In genomic region chr5:88677943-88678779, GRCh38 we compare ENCODE assay signal across 14 cellular contexts.
DNase-seq lines count a peak whose midpoint lies in the region; ATAC-seq, FAIRE-seq and TF ChIP-seq lines count a peak whose summit lies in the region.
"Had no signal": no experiment of that assay in that cellular context is flagged by ENCODE, and none has a peak within 500 bp of the region (broad histone marks: within the 10 kb centered on the region; RNA-seq: fewer than 3 reads in every experiment).

No MANE protein-coding gene starts in this region.

- peaks cover 41% of the 10 kb centered on the region for H3F3A ChIP-seq in MM.1S (ENCODE audit: insufficient read depth, low read length)

- no peak overlapping the region for H3K27ac ChIP-seq in GM12878 (ENCODE audit: control insufficient read depth, insufficient read depth)
- H3K27ac ChIP-seq in tibial nerve = no peak overlapping the region
- H3K27ac ChIP-seq in MM.1S (ENCODE audit: low read length) = no peak overlapping the region

- intact Hi-C loops in GM12878 (cut with micrococcal nuclease; ENCODE audit: unreplicated experiment) = loop anchor here (5.0 to 10.0 kb wide), 2 partner anchors 173 to 411 kb away; partner anchors contain the start of gene TMEM161B

- POLR2A ChIA-PET in GM12878 (lab: Charles Lee) = no interaction called here

- H3K4me3 ChIP-seq in NB4 (ENCODE audit: low read depth, low read length) = peak overlapping the region; percentile 49
- H3K4me3 ChIP-seq in GM12878 = no peak overlapping the region
- H3K4me3 ChIP-seq in tibial nerve = peak overlapping the region in 2 of 4 donors; percentile 10 to 30
- no peak overlapping the region for H3K4me3 ChIP-seq in MM.1S (ENCODE audit: low read length)

- peaks cover 8 to 19% of the 10 kb centered on the region in 2 experiments for H3K27me3 ChIP-seq in GM12878 (replicated peaks in 1 of 2; ENCODE audit: control insufficient read depth in 2 of 2, insufficient read depth in 2 of 2, low read length in 1 of 2)
- H3K27me3 ChIP-seq in tibial nerve = peaks cover 0 to 98% of the 10 kb centered on the region in 2 donors
- H3K27me3 ChIP-seq in MM.1S (replicated peaks; ENCODE audit: insufficient read depth, low read length) = no peaks in the 10 kb centered on the region

- SMC1A ChIA-PET in GM12878 (lab: Charles Lee; ENCODE audit: uncharacterized antibody, unreplicated experiment) = interaction anchor here (1.0 kb wide), 1 partner anchor 11 kb away, joined by 3 read pairs; no protein-coding TSS in a partner anchor

- H3K4me3 Mint-ChIP-seq in nephron = peak overlapping the region; percentile 43 to 65 (median 49)

- FAIRE-seq in GM12891 (lab: Jason Lieb, UNC) = peak; percentile 33
- no peak for FAIRE-seq in GM12878 (lab: Jason Lieb, UNC)
- FAIRE-seq: keratinocyte, RCC 7860, TTC549 had no signal

- H3K4me2 ChIP-seq in GM12878 (ENCODE audit: control insufficient read depth, insufficient read depth) (peak overlapping the region; percentile 30; the same call in 1 of the 2 replicates), MM.1S (ENCODE audit: low read depth, low read length) (no peak overlapping the region)

- CTCF ChIA-PET in GM12878 (lab: Yijun Ruan, JAX) = interaction anchor here (1.0 to 1.4 kb wide), 4 partner anchors 12 to 897 kb away, joined by 3 to 6 read pairs (median 4); no protein-coding TSS in a partner anchor

- RAD21 ChIA-PET in GM12878 (lab: Charles Lee; ENCODE audit: unreplicated experiment) = interaction anchor here (1.0 to 2.1 kb wide), 2 partner anchors 897 to 899 kb away, joined by 3 to 9 read pairs; no protein-coding TSS in a partner anchor

- H3K36me3 ChIP-seq in GM12878 (ENCODE audit: control insufficient read depth in 2 of 2, insufficient read depth in 2 of 2, low read length in 1 of 2) (no peaks in the 10 kb centered on the region), tibial nerve (no peaks in the 10 kb centered on the region), MM.1S (replicated peaks; ENCODE audit: insufficient read depth, low read length) (no peaks in the 10 kb centered on the region)

- DNase-seq in GM12891 (ENCODE audit: insufficient read length, low spot score) = no peak
- peak; percentile 40 for DNase-seq in NB4 (ENCODE audit: low read depth)
- DNase-seq in GM12878 (ENCODE audit: low read depth, low spot score) = no peak
- no peak for DNase-seq in tibial nerve (ENCODE audit: low spot score in 2 of 2)
- DNase-seq in MM.1S = no peak
- DNase-seq: naive thymus-derived CD8-positive, alpha-beta T cell; NCI-H1930; stimulated activated CD4-positive, alpha-beta T cell treated with anti-CD3 and anti-CD28 coated beads, Interleukin-12 subunit alpha, Interleukin-12 subunit beta, amount 100 ng/mL, for 4 hours; stimulated activated CD8-positive, alpha-beta memory T cell treated with anti-CD3 and anti-CD28 coated beads, Interleukin-4, amount 100 ng/mL, for 48 hours had no signal

- H2AFZ ChIP-seq in GM12878 (ENCODE audit: control insufficient read depth, low read depth, low read length) (no peak overlapping the region), MM.1S (ENCODE audit: low read length) (no peak overlapping the region)

- H3K9me3 ChIP-seq in GM12878 (replicated peaks; ENCODE audit: control insufficient read depth, insufficient read depth, low read length) (no peaks in the 10 kb centered on the region; the same call in 2 of the 3 replicates), tibial nerve (no peaks in the 10 kb centered on the region), MM.1S (replicated peaks; ENCODE audit: insufficient read depth, low read length) (no peaks in the 10 kb centered on the region)

- no peak for TF ChIP-seq POLR2A in GM12891 (IDR thresholded peaks at IDR 0.05; ENCODE audit: low read depth, low read length)
- TF ChIP-seq POLR2A in NB4 (IDR thresholded peaks at IDR 0.05; ENCODE audit: extremely low read depth, insufficient read length) = no peak
- TF ChIP-seq POLR2A in GM12878 (IDR thresholded peaks at IDR 0.05; ENCODE audit: low read depth, low read length) = no peak
- no peak for TF ChIP-seq POLR2A in tibial nerve (IDR thresholded peaks at IDR 0.05)

- H3K4me1 Mint-ChIP-seq in nephron = peaks cover 23% of the 10 kb centered on the region

- TF ChIP-seq CTCF in NB4 (IDR thresholded peaks at IDR 0.05; ENCODE audit: low read depth, low read length) (no peak), GM12878 (IDR thresholded peaks at IDR 0.05 in 2 of 3, conservative IDR thresholded peaks at IDR 0.05 in 1 of 3; ENCODE audit: control insufficient read depth in 2 of 3, extremely low read depth in 1 of 3, insufficient read depth in 1 of 3, low read depth in 3 of 3, low read length in 3 of 3) (no peak), nephron (IDR thresholded peaks at IDR 0.05; ENCODE audit: unreplicated experiment in 3 of 3) (no peak), tibial nerve (IDR thresholded peaks at IDR 0.05) (no peak), MM.1S (IDR thresholded peaks at IDR 0.05; ENCODE audit: low read length) (no peak)

- peaks cover 4% of the 10 kb centered on the region for H3K9me3 Mint-ChIP-seq in nephron

- no peak for TF ChIP-seq RAD21 in GM12878 (IDR thresholded peaks at IDR 0.05; ENCODE audit: insufficient read depth, low read depth, low read length)

- no peaks in the 10 kb centered on the region for H4K20me1 ChIP-seq in GM12878 (ENCODE audit: control insufficient read depth, insufficient read depth)
- H4K20me1 ChIP-seq in MM.1S (ENCODE audit: insufficient read depth, low read length) = no peaks in the 10 kb centered on the region

- H3K36me3 Mint-ChIP-seq in nephron (ENCODE audit: low read depth) = no peaks in the 10 kb centered on the region

- BruUV-seq in GM12878 (replicated peaks; lab: Mats Ljungman, UMichigan) = no TSS peak

- H3K27me3 Mint-ChIP-seq in nephron (ENCODE audit: low read depth) = peaks cover 100% of the 10 kb centered on the region

- H3K9ac ChIP-seq in GM12878 (ENCODE audit: control insufficient read depth, insufficient read depth, low read length) (no peak overlapping the region), MM.1S (ENCODE audit: low read length) (no peak overlapping the region)

- H3K27ac Mint-ChIP-seq in nephron = no peak overlapping the region

- ATAC-seq in GM12878 (no peak), HG03521 (IDR thresholded peaks at IDR 0.05; ENCODE audit: unreplicated experiment) (no peak)
- ATAC-seq: naive thymus-derived CD8-positive, alpha-beta T cell had no signal

- 45% methylated on average over 38 of the region's 56 CpGs for WGBS in GM12878 (ENCODE audit: insufficient coverage, insufficient replicate concordance, low lambda C conversion rate, missing lambda C conversion rate)
- WGBS in tibial nerve, 2 donors = 15 to 18% methylated on average over 45 to 52 of the region's 56 CpGs

- no peaks in the 10 kb centered on the region for H3K79me2 ChIP-seq in GM12878 (ENCODE audit: control insufficient read depth, insufficient read depth, low read length)
- peaks cover 19% of the 10 kb centered on the region for H3K79me2 ChIP-seq in MM.1S (ENCODE audit: low read length)

- H3K4me1 ChIP-seq in GM12878 (ENCODE audit: control insufficient read depth, insufficient read depth, low read length) = no peaks in the 10 kb centered on the region; the same call in 1 of the 2 replicates
- peaks cover 0 to 47% (median 12%) of the 10 kb centered on the region in 4 donors for H3K4me1 ChIP-seq in tibial nerve
- H3K4me1 ChIP-seq in MM.1S (ENCODE audit: low read length) = peaks cover 16% of the 10 kb centered on the region

- no peaks in the 10 kb centered on the region for H3K9me2 ChIP-seq in MM.1S (replicated peaks; ENCODE audit: insufficient read depth, low read length)

- in situ Hi-C loops in GM12878 (cut with MboI) = loop anchor here (10.0 kb wide), 1 partner anchor 413 kb away; the partner anchor contains the start of gene TMEM161B

- no peak for TF ChIP-seq EP300 in GM12878 (IDR thresholded peaks at IDR 0.05; ENCODE audit: borderline replicate concordance in 1 of 2, control insufficient read depth in 1 of 2, low read depth in 2 of 2, low read length in 2 of 2)
- TF ChIP-seq EP300 in tibial nerve (IDR thresholded peaks at IDR 0.05) = no peak

TF ChIP-seq in GM12891, 5 proteins besides CTCF, POLR2A, EP300 and RAD21:
- TF ChIP-seq SPI1 (IDR thresholded peaks at IDR 0.05; ENCODE audit: low read depth, low read length) = no peak
- TF ChIP-seq PAX5 (IDR thresholded peaks at IDR 0.05; ENCODE audit: insufficient read depth, low read length, severe bottlenecking) = no peak
- TF ChIP-seq TAF1 (IDR thresholded peaks at IDR 0.05; ENCODE audit: low read depth, low read length) = no peak
- no peak for TF ChIP-seq POU2F2 (IDR thresholded peaks at IDR 0.05; ENCODE audit: low read depth, low read length)
- no peak for TF ChIP-seq POLR2AphosphoS5 (IDR thresholded peaks at IDR 0.05; ENCODE audit: low read depth, low read length)

TF ChIP-seq in GM12878, 131 proteins besides CTCF, POLR2A, EP300 and RAD21:
- TF ChIP-seq JUNB (IDR thresholded peaks at IDR 0.05) (no peak), NR2C1 (IDR thresholded peaks at IDR 0.05) (no peak), MTA2 (IDR thresholded peaks at IDR 0.05; ENCODE audit: low read depth) (no peak), NFXL1 (IDR thresholded peaks at IDR 0.05; ENCODE audit: borderline replicate concordance) (no peak), FOXK2 (IDR thresholded peaks at IDR 0.05) (no peak), FOS (IDR thresholded peaks at IDR 0.05; ENCODE audit: borderline replicate concordance, extremely low read depth, insufficient read length) (no peak), ATF3 (IDR thresholded peaks at IDR 0.05; ENCODE audit: borderline replicate concordance, extremely low read depth, low read depth, low read length) (no peak), EED (IDR thresholded peaks at IDR 0.05; ENCODE audit: low read depth) (no peak), CHD2 (IDR thresholded peaks at IDR 0.05; ENCODE audit: borderline replicate concordance, low read depth, low read length) (no peak), TAF1 (IDR thresholded peaks at IDR 0.05; ENCODE audit: borderline replicate concordance, low read depth, low read length) (no peak)
